Comparison of ENCODE assay signal across 20 cellular contexts in genomic region chr2:129379411-129379810, GRCh38.
DNase-seq lines count a peak whose midpoint lies in the region; ATAC-seq, FAIRE-seq and TF ChIP-seq lines count a peak whose summit lies in the region.
"Had no signal": no experiment of that assay in that cellular context is flagged by ENCODE, and none has a peak within 500 bp of the region (broad histone marks: within the 10 kb centered on the region; RNA-seq: fewer than 3 reads in every experiment).

No MANE protein-coding gene starts in this region.

- no peak for TF ChIP-seq CTCF in esophagus squamous epithelium (IDR thresholded peaks at IDR 0.05)
- TF ChIP-seq CTCF in kidney (IDR thresholded peaks at IDR 0.05; ENCODE audit: borderline replicate concordance, extremely low read depth, insufficient read depth): no peak
- no peak for TF ChIP-seq CTCF in foreskin keratinocyte (conservative IDR thresholded peaks at IDR 0.05)

- H3K9me3 ChIP-seq in esophagus squamous epithelium (peaks cover 0 to 8% (median 0%) of the 10 kb centered on the region in 3 donors), kidney (ENCODE audit: control insufficient read depth in 1 of 2, low read length in 2 of 2) (peaks cover 0 to 4% of the 10 kb centered on the region in 2 donors)
- H3K9me3 ChIP-seq: prostate gland had no signal

- H3K4me1 ChIP-seq in esophagus squamous epithelium (peaks cover 0 to 7% (median 0%) of the 10 kb centered on the region in 3 donors), kidney (ENCODE audit: control insufficient read depth in 1 of 2, insufficient read depth in 1 of 2, low read depth in 1 of 2, low read length in 2 of 2) (no peaks in the 10 kb centered on the region), foreskin keratinocyte (no peaks in the 10 kb centered on the region)
- H3K4me1 ChIP-seq: prostate gland had no signal

- peak; percentile 22 for DNase-seq in pons (ENCODE audit: low spot score)
- no peak for DNase-seq in esophagus squamous epithelium (lab: John Stamatoyannopoulos, UW)
- DNase-seq in LoVo (ENCODE audit: low spot score): no peak
- no peak for DNase-seq in kidney
- no peak for DNase-seq in foreskin keratinocyte
- DNase-seq: activated CD4-positive, CD25-positive, alpha-beta regulatory T cell; activated CD8-positive, alpha-beta memory T cell treated with anti-CD3 and anti-CD28 coated beads, Interleukin-2, amount 10 ng/mL, durations not matched to agents 7 days and 5 days; activated naive CD4-positive, alpha-beta T cell treated with anti-CD3 and anti-CD28 coated beads, Interleukin-2, amount 10 ng/mL, durations not matched to agents 7 days and 5 days; AML-193; DMS 273 treated with DMSO at 0.1 percent for 48 hours; left ventricle myocardium superior; naive thymus-derived CD4-positive, alpha-beta T cell; NCI-H1930; NCI-H526 treated with DMSO at 0.1 percent for 48 hours; stimulated activated CD4-positive, alpha-beta T cell treated with anti-CD3 and anti-CD28 coated beads, Interleukin-12 subunit alpha, Interleukin-12 subunit beta, amount 100 ng/mL, for 4 hours; T-cell had no signal

- no peak overlapping the region for H3K9ac ChIP-seq in kidney (ENCODE audit: low read length in 2 of 2)

- no peak for TF ChIP-seq POLR2A in esophagus squamous epithelium (IDR thresholded peaks at IDR 0.05)

- H3K27ac ChIP-seq in esophagus squamous epithelium (no peak overlapping the region), kidney (ENCODE audit: low read depth in 2 of 2, low read length in 2 of 2) (no peak overlapping the region), foreskin keratinocyte (no peak overlapping the region)
- H3K27ac ChIP-seq: prostate gland had no signal

- 62 to 90% methylated on average over 2 of the region's 3 CpGs for WGBS in esophagus squamous epithelium, 2 donors

- H3K4me3 ChIP-seq in esophagus squamous epithelium (no peak overlapping the region), kidney (ENCODE audit: low read length in 2 of 2) (no peak overlapping the region)
- H3K4me3 ChIP-seq: prostate gland had no signal

- H3K36me3 ChIP-seq in esophagus squamous epithelium: no peaks in the 10 kb centered on the region
- H3K36me3 ChIP-seq in kidney (ENCODE audit: control insufficient read depth in 1 of 2, insufficient read depth in 2 of 2, low read length in 2 of 2): no peaks in the 10 kb centered on the region
- H3K36me3 ChIP-seq: prostate gland had no signal

- ATAC-seq in GM18511 (IDR thresholded peaks at IDR 0.05; ENCODE audit: unreplicated experiment) (peak; percentile 80), GM21515 (IDR thresholded peaks at IDR 0.05; ENCODE audit: unreplicated experiment) (peak; percentile 78), HG03045 (IDR thresholded peaks at IDR 0.05; ENCODE audit: unreplicated experiment) (peak; percentile 44), foreskin keratinocyte (no peak)
- ATAC-seq: activated CD8-positive, alpha-beta memory T cell treated with anti-CD3 and anti-CD28 coated beads, Interleukin-2, amount 10 ng/mL, durations not matched to agents 7 days and 5 days; left ventricle myocardium superior; naive thymus-derived CD4-positive, alpha-beta T cell; T-cell had no signal

- FAIRE-seq in kidney (lab: Jason Lieb, UNC): no peak

- intact Hi-C loops in esophagus squamous epithelium (cut with DNase I) (no loop called here), kidney (cut with DNase I) (no loop called here)

- peaks cover 0 to 5% (median 0%) of the 10 kb centered on the region in 4 donors for H3K27me3 ChIP-seq in esophagus squamous epithelium
- H3K27me3 ChIP-seq in foreskin keratinocyte: no peaks in the 10 kb centered on the region
